ENCODE assay signal across 9 cellular contexts in the genomic region with DNA sequence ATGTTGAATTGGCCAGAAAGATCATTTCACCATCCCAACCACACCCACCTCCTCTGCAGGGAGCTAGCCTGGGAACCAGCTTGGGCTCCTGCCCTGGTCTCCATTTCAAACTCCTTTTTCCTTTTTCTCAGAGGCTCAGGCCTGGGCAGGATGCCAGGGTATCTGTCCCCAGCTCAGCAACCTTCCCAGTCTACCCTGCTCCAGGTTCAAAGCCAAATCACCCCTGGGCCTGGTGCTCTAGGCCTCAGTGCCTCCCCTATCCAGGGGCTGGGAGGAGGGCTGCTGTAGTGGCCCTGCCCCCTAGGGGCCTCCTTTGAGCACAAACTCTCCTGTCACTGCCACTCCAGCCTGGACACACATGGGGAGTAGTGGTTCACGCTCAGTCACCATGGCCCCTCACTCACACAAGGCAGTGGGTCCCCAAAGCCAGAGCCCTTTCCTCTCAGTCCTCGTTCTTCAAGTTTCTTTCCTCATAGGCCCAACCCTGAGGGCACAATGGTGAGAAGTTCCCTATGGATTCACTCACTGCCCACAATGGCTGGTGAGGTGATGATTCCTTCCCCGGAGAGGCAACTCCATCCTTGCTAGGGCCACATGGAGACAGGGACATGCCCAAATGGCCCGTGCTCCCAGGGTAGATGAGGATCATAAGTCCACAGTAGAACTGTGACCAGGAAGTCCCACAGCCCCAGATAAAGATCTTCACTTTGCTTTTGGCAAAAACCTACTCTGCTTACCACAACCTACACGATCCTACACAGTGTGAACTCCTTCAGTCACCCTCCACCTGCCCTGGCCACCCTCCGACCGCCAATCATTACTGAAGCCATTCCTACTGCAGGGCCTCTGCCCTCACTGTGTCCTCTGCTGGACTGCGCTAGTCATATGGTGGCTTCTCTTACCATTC. TPM values are rescaled to one million over a fixed set of nuclear protein-coding genes. Genes with fewer than 3 reads are reported as not detected.
A peak's percentile ranks its signal among the peaks of the same experiment; 100 is the strongest.
DNase-seq lines count a peak whose midpoint lies in the region; ATAC-seq, FAIRE-seq and TF ChIP-seq lines count a peak whose summit lies in the region.
"Had no signal": no experiment of that assay in that cellular context is flagged by ENCODE, and none has a peak within 500 bp of the region (broad histone marks: within the 10 kb centered on the region; RNA-seq: fewer than 3 reads in every experiment).

No MANE protein-coding gene starts in this region.

- H3K27ac ChIP-seq in esophagus squamous epithelium (peak overlapping the region; percentile 65 to 87 (median 77)), small intestine (ENCODE audit: low read depth in 1 of 2, low read length in 1 of 2) (peak overlapping the region; percentile 36 to 44)

- intact Hi-C loops in esophagus squamous epithelium (cut with DNase I), result no loop called here

- DNase-seq in RKO (ENCODE audit: low spot score) (peak; percentile 80), esophagus squamous epithelium (lab: John Stamatoyannopoulos, UW) (no peak), small intestine (no peak), MV-4-11 (lab: John Stamatoyannopoulos, UW) (no peak)
- DNase-seq in activated naive CD4-positive, alpha-beta T cell treated with Interleukin-2 at 50 U/mL for 16 hours, result no peak
- DNase-seq: NCI-H446 treated with DMSO at 0.1 percent for 48 hours had no signal

- no peak for TF ChIP-seq POLR2A in esophagus squamous epithelium (IDR thresholded peaks at IDR 0.05)

- H3K36me3 ChIP-seq in esophagus squamous epithelium (peaks cover 0 to 9% (median 0%) of the 10 kb centered on the region in 3 donors), small intestine (ENCODE audit: control insufficient read depth in 2 of 2, insufficient read depth in 2 of 2, low read length in 2 of 2) (no peaks in the 10 kb centered on the region)

- H3K4me3 ChIP-seq in GM12875 (ENCODE audit: low read depth, low read length) (no peak overlapping the region), esophagus squamous epithelium (no peak overlapping the region), small intestine (ENCODE audit: low read depth in 1 of 2, low read length in 2 of 2) (no peak overlapping the region)

- ATAC-seq in GM18870 (IDR thresholded peaks at IDR 0.05; ENCODE audit: unreplicated experiment), result no peak

- H3K9me3 ChIP-seq in esophagus squamous epithelium (no peaks in the 10 kb centered on the region), small intestine (ENCODE audit: control insufficient read depth, low read depth) (no peaks in the 10 kb centered on the region)

- H3K27me3 ChIP-seq in esophagus squamous epithelium (peaks cover 0 to 5% (median 0%) of the 10 kb centered on the region in 4 donors), small intestine (ENCODE audit: control insufficient read depth in 2 of 2, insufficient read depth in 2 of 2, low read length in 2 of 2) (no peaks in the 10 kb centered on the region)

- TF ChIP-seq CTCF in GM12875 (IDR thresholded peaks at IDR 0.05; ENCODE audit: borderline replicate concordance, insufficient read depth, low read depth, low read length) (peak; percentile 41; the same call in 1 of the 2 replicates), esophagus squamous epithelium (IDR thresholded peaks at IDR 0.05) (peak in 2 of 6 experiments; percentile 13 to 16)

- 69 to 83% methylated on average over 6 to 8 of the region's 8 CpGs for WGBS in esophagus squamous epithelium, 2 donors
- WGBS in small intestine, 3 donors, result 73 to 84% (median 84%) methylated on average over 7 to 8 of the region's 8 CpGs

- no peak for FAIRE-seq in small intestine (lab: Jason Lieb, UNC)
- FAIRE-seq: islet of Langerhans had no signal

- H3K4me1 ChIP-seq in esophagus squamous epithelium, result peaks cover 47 to 77% (median 50%) of the 10 kb centered on the region in 3 donors
- H3K4me1 ChIP-seq in small intestine (ENCODE audit: control insufficient read depth in 2 of 2, insufficient read depth in 1 of 2, low read depth in 1 of 2, low read length in 1 of 2), result peaks cover 0 to 12% of the 10 kb centered on the region in 2 donors

RNA-seq across cellular contexts. Expression of gene ST6GALNAC4, which starts 1.6 kb away (rescaled TPM):
- 10 to 100 TPM; 12.5 to 33.0 (median 23.8) TPM for total RNA-seq in esophagus squamous epithelium
- polyA plus RNA-seq in small intestine, result 10 to 100 TPM; 20.4 to 34.7 (median 24.6) TPM

RNA-seq across cellular contexts. Expression of gene PIP5KL1, which starts 12.1 kb away (rescaled TPM):
- 1 to 10 TPM in 3 of 4 donors, not detected in 1; 3.1 to 4.6 (median 3.6) TPM for total RNA-seq in esophagus squamous epithelium
- polyA plus RNA-seq in small intestine, result under 1 TPM in 2 of 3 donors, not detected in 1; 0.60 to 0.81 TPM

RNA-seq across cellular contexts. Expression of gene ST6GALNAC6, which starts 19.1 kb away (rescaled TPM):
- 10 to 100 TPM; 14.5 to 69.4 (median 26.1) TPM for total RNA-seq in esophagus squamous epithelium
- polyA plus RNA-seq in small intestine, result 10 to 100 TPM in 2 of 3 donors, 1 to 10 TPM in 1; 2.2 to 31.8 (median 15.4) TPM

RNA-seq across cellular contexts. Expression of gene DPM2, which starts 19.2 kb away (rescaled TPM):
- total RNA-seq in esophagus squamous epithelium, result 10 to 100 TPM; 12.5 to 18.5 (median 15.7) TPM
- polyA plus RNA-seq in small intestine, result 10 to 100 TPM; 23.2 to 46.0 (median 37.8) TPM

RNA-seq across cellular contexts. Expression of gene AK1, which starts 41.0 kb away (rescaled TPM):
- total RNA-seq in esophagus squamous epithelium, result 10 to 100 TPM; 11.1 to 36.1 (median 26.8) TPM
- 10 to 100 TPM; 50.8 to 60.6 (median 52.5) TPM for polyA plus RNA-seq in small intestine
